In the genomic region with DNA sequence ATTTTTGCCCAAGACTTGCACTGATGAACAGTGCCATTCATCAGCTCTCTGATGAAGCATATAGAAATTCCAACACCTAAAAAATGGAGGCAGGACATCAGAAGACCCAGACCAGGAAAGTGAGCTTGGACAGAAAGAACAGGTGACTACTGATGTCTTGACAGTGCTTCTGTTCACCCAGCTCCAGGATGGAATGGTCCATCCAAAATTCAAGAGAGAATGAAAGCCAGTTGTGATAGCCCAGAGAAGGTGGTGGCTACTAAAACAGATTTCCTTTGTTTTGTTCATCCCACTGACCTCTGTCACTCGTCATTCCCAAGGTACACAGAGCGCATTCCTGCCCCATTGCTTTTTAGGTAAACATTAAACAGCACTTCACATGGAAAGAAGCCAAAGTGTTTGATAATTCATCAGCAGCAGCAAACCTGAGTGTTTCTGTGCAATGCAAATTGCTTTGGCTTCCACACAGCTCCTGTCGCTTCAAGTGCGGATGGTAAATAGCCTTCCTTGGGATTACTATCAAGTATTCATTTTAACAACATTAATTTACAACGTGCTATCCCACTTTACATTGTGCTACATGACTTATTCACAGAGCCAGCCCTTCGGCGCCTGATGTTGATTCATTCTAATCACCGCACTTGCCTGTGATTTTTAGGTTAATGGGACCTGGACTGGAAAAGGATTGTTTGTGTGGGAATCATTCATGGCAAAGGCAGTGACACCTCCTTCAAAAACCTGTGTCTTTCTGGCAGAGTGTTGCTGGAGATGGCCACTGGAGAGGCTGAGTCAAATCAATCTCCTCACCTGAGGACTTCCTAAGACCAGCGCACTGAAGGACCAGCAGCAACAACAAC, we compare ENCODE assay signal across 18 cellular contexts.
DNase-seq lines count a peak whose midpoint lies in the region; ATAC-seq, FAIRE-seq and TF ChIP-seq lines count a peak whose summit lies in the region.
"Had no signal": no experiment of that assay in that cellular context is flagged by ENCODE, and none has a peak within 500 bp of the region (broad histone marks: within the 10 kb centered on the region; RNA-seq: fewer than 3 reads in every experiment).

No MANE protein-coding gene starts in this region.

- H3K4me3 ChIP-seq in bronchial epithelial cell (ENCODE audit: low read depth, low read length) (no peak overlapping the region), lower leg skin (ENCODE audit: low read depth, poor library complexity, severe bottlenecking) (no peak overlapping the region)
- H3K4me3 ChIP-seq: ascending aorta, lower lobe of right lung, right atrium auricular region, thyroid gland had no signal

- no peak for ATAC-seq in GM21360 (IDR thresholded peaks at IDR 0.05; ENCODE audit: unreplicated experiment)

- in situ Hi-C loops in Caki2 (cut with HindIII; ENCODE audit: low pct_unique_long_range_greater_than_20kb, low sequenced_read_pairs), result no loop called here

- no peaks in the 10 kb centered on the region for H3K27me3 ChIP-seq in bronchial epithelial cell (ENCODE audit: control insufficient read depth, insufficient read depth, low read length)
- H3K27me3 ChIP-seq: ascending aorta, right atrium auricular region, thyroid gland had no signal

- 73 to 75% methylated on average over 9 of the region's 9 CpGs for WGBS in lower leg skin, 2 donors

- FAIRE-seq in bronchial epithelial cell (lab: Jason Lieb, UNC), result peak; percentile 68

- intact Hi-C loops in lower leg skin (cut with DNase I; ENCODE audit: low total_unique reads), result no loop called here

- DNase-seq in Caki2 (ENCODE audit: low read depth) (peak; percentile 80), NCI-H2029 (lab: John Stamatoyannopoulos, UW) (peak; percentile 60), bronchial epithelial cell (ENCODE audit: low read depth) (peak; percentile 67), mucosa of gallbladder (ENCODE audit: low spot score) (peak; percentile 77), NCI-H82 (lab: John Stamatoyannopoulos, UW) (no peak), NOMO-1 treated with dmso at 0.1 percent for 144 hours (lab: John Stamatoyannopoulos, UW; ENCODE audit: unreplicated experiment) (no peak), lower leg skin (ENCODE audit: low spot score in 2 of 2) (no peak)
- DNase-seq: activated B cell treated with CpG ODN at 0.5 μM for 24 hours; activated gamma-delta T cell treated with Interleukin-2 at 50 U/mL for 16 hours; hypothalamus; lower lobe of right lung; NCI-H2227 treated with DMSO at 0.1 percent for 48 hours; stimulated activated CD4-positive, alpha-beta T cell treated with anti-CD3 and anti-CD28 coated beads, Interleukin-4, amount 100 ng/mL, for 1 hour; SW 1271; thyroid gland had no signal

- TF ChIP-seq POLR2A in lower leg skin (IDR thresholded peaks at IDR 0.05), result no peak

- TF ChIP-seq CTCF in bronchial epithelial cell (IDR thresholded peaks at IDR 0.05; ENCODE audit: insufficient read depth, low read length, severe bottlenecking) (no peak), lower leg skin (IDR thresholded peaks at IDR 0.05) (no peak)

- no peaks in the 10 kb centered on the region for H3K36me3 ChIP-seq in bronchial epithelial cell (ENCODE audit: control insufficient read depth, insufficient read depth, low read length)
- H3K36me3 ChIP-seq: ascending aorta, lower lobe of right lung, right atrium auricular region, thyroid gland had no signal

Comparison
In these comparisons a context has a peak if more than half of its experiments do, and no peak if none do; other contexts are left out.
1. DNase-seq: peak in Caki2 (single experiment), NCI-H2029 (single experiment), bronchial epithelial cell (single experiment) and mucosa of gallbladder (single experiment); none in NCI-H82 (single experiment), NOMO-1 treated with dmso at 0.1 percent for 144 hours (single experiment) and lower leg skin (0 of 2).